ENCODE assay signal across 2 cellular contexts in the genomic region with DNA sequence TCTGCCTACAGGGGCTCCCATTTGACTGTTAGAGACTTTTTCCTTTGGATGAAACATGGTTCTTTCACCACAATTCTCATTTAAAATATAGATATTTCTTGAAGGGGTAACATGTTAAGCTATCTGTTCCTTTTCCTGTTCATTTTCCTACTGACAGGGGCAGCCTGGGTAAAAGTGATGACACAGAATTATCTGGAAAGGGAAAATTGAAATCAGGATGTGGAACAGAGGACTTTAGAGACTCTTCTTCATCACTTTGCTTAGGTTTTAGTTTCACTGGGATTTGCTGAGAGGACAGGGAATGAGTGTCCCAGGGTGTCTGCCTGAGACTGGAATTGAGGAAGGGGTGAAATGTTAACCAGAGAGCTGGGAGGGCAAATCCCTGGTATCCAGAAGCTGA.
TF ChIP-seq lines count a peak whose summit lies in the region.

No MANE protein-coding gene starts in this region.

TF ChIP-seq in H1, 55 proteins besides CTCF, POLR2A, EP300 and RAD21 (continued from another document):
- TF ChIP-seq CHD1 (IDR thresholded peaks at IDR 0.05; ENCODE audit: low read depth, low read length), result no peak
- no peak for TF ChIP-seq EZH2 (IDR thresholded peaks at IDR 0.05; ENCODE audit: low read depth, low read length, severe bottlenecking)
- TF ChIP-seq JUND (IDR thresholded peaks at IDR 0.05; ENCODE audit: low read length), result no peak
- no peak for TF ChIP-seq SP4 (IDR thresholded peaks at IDR 0.05; ENCODE audit: low read length)
- TF ChIP-seq GTF2F1 (IDR thresholded peaks at IDR 0.05; ENCODE audit: borderline replicate concordance, low read depth, low read length), result no peak
- TF ChIP-seq RBBP5 (IDR thresholded peaks at IDR 0.05; ENCODE audit: borderline replicate concordance, low read depth, low read length), result no peak
- TF ChIP-seq RNF2 (IDR thresholded peaks at IDR 0.05; ENCODE audit: borderline replicate concordance, low read depth, low read length, missing control alignments, poor library complexity, severe bottlenecking), result no peak
- no peak for TF ChIP-seq CBX5 (IDR thresholded peaks at IDR 0.05; ENCODE audit: low read depth, low read length)
- no peak for TF ChIP-seq TCF12 (IDR thresholded peaks at IDR 0.05; ENCODE audit: low read depth, low read length)
- TF ChIP-seq CBX8 (IDR thresholded peaks at IDR 0.05; ENCODE audit: borderline replicate concordance, low read depth, low read length), result no peak
- no peak for TF ChIP-seq YY1 (IDR thresholded peaks at IDR 0.05; ENCODE audit: low read depth, low read length)
- TF ChIP-seq NRF1 (IDR thresholded peaks at IDR 0.05; ENCODE audit: low read depth, low read length), result no peak
- TF ChIP-seq SIRT6 (IDR thresholded peaks at IDR 0.05; ENCODE audit: low read length), result no peak
- no peak for TF ChIP-seq ZNF274 (IDR thresholded peaks at IDR 0.05; ENCODE audit: borderline replicate concordance, extremely low read depth, low read length)
- TF ChIP-seq PHF8 (conservative IDR thresholded peaks at IDR 0.05; ENCODE audit: low read depth, low read length), result no peak
- no peak for TF ChIP-seq NANOG (IDR thresholded peaks at IDR 0.05; ENCODE audit: insufficient read depth, low read depth, low read length, poor library complexity, severe bottlenecking)

TF ChIP-seq in GM12891, 5 proteins besides CTCF, POLR2A, EP300 and RAD21 (continued from another document):
- TF ChIP-seq POU2F2 (IDR thresholded peaks at IDR 0.05; ENCODE audit: low read depth, low read length), result no peak
